8 cellular contexts compared by ENCODE assay signal in genomic region chr5:127517110-127517479, GRCh38. TPM values are rescaled to one million over a fixed set of nuclear protein-coding genes. Genes with fewer than 3 reads are reported as not detected.
DNase-seq lines count a peak whose midpoint lies in the region; ATAC-seq and TF ChIP-seq lines count a peak whose summit lies in the region.

No MANE protein-coding gene starts in this region.

- H3K36me3 Mint-ChIP-seq in activated T-cell treated with anti-CD3 and anti-CD28 coated beads, Interleukin-2, amount 50 U/mL, for 4 hours (ENCODE audit: insufficient read depth) = peaks cover 24% of the 10 kb centered on the region
- peaks cover 26% of the 10 kb centered on the region for H3K36me3 Mint-ChIP-seq in osteocyte (ENCODE audit: unreplicated experiment)

- DNase-seq in activated T-cell treated with anti-CD3 and anti-CD28 coated beads, Interleukin-2, amount 50 U/mL, for 4 hours = no peak
- DNase-seq in activated T-cell treated with anti-CD3 and anti-CD28 coated beads, Interleukin-2, amount 50 U/mL, for 48 hours = no peak
- DNase-seq in RKO (ENCODE audit: low spot score) (peak; percentile 81), epithelial cell of proximal tubule (ENCODE audit: low read depth) (no peak), osteocyte (ENCODE audit: extremely low spot score, unreplicated experiment) (no peak), NAMALWA (ENCODE audit: low spot score) (no peak), islet precursor cell (no peak)

- H3K27me3 Mint-ChIP-seq in activated T-cell treated with anti-CD3 and anti-CD28 coated beads, Interleukin-2, amount 50 U/mL, for 4 hours (ENCODE audit: low read depth) = peaks cover 9% of the 10 kb centered on the region
- H3K27me3 Mint-ChIP-seq in osteocyte (ENCODE audit: unreplicated experiment) = no peaks in the 10 kb centered on the region

- peaks cover 14% of the 10 kb centered on the region for H3K9me3 Mint-ChIP-seq in activated T-cell treated with anti-CD3 and anti-CD28 coated beads, Interleukin-2, amount 50 U/mL, for 4 hours
- peaks cover 9% of the 10 kb centered on the region for H3K9me3 Mint-ChIP-seq in osteocyte (ENCODE audit: unreplicated experiment)

- peak in 1 of 2 donors; percentile 36 for ATAC-seq in activated T-cell treated with anti-CD3 and anti-CD28 coated beads, Interleukin-2, amount 50 U/mL, for 4 hours
- peak; percentile 22 for ATAC-seq in HG02943 (IDR thresholded peaks at IDR 0.05; ENCODE audit: low read depth, unreplicated experiment)

- peak overlapping the region; percentile 90 for H3K4me3 ChIP-seq in epithelial cell of proximal tubule (ENCODE audit: low read depth, low read length)

- peak overlapping the region; percentile 82 for H3K4me3 Mint-ChIP-seq in activated T-cell treated with anti-CD3 and anti-CD28 coated beads, Interleukin-2, amount 50 U/mL, for 4 hours
- H3K4me3 Mint-ChIP-seq in osteocyte (ENCODE audit: unreplicated experiment) = peak overlapping the region; percentile 76

- TF ChIP-seq CTCF in epithelial cell of proximal tubule (conservative IDR thresholded peaks at IDR 0.05; ENCODE audit: low read depth, low read length) = no peak
- no peak for TF ChIP-seq CTCF in osteocyte (IDR thresholded peaks at IDR 0.05)

- peak overlapping the region; percentile 79 for H3K27ac Mint-ChIP-seq in osteocyte (ENCODE audit: unreplicated experiment)

- peaks cover 33% of the 10 kb centered on the region for H3K4me1 Mint-ChIP-seq in activated T-cell treated with anti-CD3 and anti-CD28 coated beads, Interleukin-2, amount 50 U/mL, for 4 hours (ENCODE audit: low read depth)
- peaks cover 32% of the 10 kb centered on the region for H3K4me1 Mint-ChIP-seq in osteocyte (ENCODE audit: unreplicated experiment)

RNA-seq across cellular contexts. Expression of gene PRRC1, which starts 0.3 kb away (rescaled TPM):
- 10 to 100 TPM; 39.7 to 45.1 (median 43.5) TPM for total RNA-seq in activated T-cell treated with anti-CD3 and anti-CD28 coated beads, Interleukin-2, amount 50 U/mL, for 4 hours
- total RNA-seq in epithelial cell of proximal tubule = 33.3 and 44.0 TPM in 2 replicates
- total RNA-seq in osteocyte = 97.1 and 103 TPM in 2 replicates
